In the genomic region with DNA sequence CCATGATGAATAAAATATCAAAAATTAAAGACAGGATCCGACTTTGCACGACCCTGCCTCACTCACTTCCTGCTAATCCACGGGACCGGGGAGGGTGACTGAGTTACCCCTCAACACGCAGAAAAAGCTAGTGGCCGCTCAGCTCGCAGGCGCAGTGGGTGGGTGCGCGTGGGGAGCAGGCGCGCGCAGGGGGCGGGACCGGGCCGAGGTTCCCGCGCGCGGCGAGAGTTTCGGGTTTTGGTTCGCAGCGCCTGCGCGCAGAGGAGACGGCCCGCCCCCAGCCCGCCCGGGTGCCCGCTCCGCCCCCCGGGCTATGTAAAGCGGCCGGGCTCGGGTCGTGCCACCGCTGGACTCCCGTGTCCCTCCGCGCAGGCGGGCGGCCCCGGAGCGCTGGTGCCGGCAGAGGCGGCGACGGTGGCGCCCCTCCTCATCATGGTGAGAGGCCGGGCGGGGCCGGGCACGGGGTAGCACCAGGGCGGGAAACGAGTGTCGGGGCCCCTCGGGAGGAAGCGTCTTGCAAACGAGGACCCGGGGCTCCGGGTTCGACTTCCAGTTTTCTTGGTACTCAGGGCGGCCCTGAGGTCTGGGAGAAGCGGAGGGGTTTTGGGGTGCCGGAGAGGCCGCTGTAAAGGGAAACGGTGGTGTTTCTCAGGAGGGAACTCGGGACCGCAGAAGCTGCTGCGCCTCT, we compare ENCODE assay signal across 8 cellular contexts. TPM values are rescaled to one million over a fixed set of nuclear protein-coding genes. Genes with fewer than 3 reads are reported as not detected.
DNase-seq lines count a peak whose midpoint lies in the region; ATAC-seq and TF ChIP-seq lines count a peak whose summit lies in the region.

A gene (plus strand): TSS at position 343 of the 688 bp plus-strand sequence. CDS start 90 bp downstream, at position 433.

- H3K4me3 ChIP-seq in NT2/D1 (ENCODE audit: insufficient read length, low read depth): peak within 1 kb of the TSS; percentile 87
- H3K4me3 ChIP-seq in endodermal cell (ENCODE audit: low read length): peak within 1 kb of the TSS; percentile 90
- H3K4me3 ChIP-seq in mesodermal cell (ENCODE audit: extremely low read depth, insufficient read depth, low read length, poor library complexity, severe bottlenecking): peak within 1 kb of the TSS; percentile 90

- H3K9me3 Mint-ChIP-seq in CD14-positive monocyte (no peaks in the 10 kb centered on the region), endodermal cell (no peaks in the 10 kb centered on the region)
- no peaks in the 10 kb centered on the region for H3K9me3 Mint-ChIP-seq in activated CD8-positive, alpha-beta memory T cell treated with anti-CD3 and anti-CD28 coated beads, Interleukin-2, amount 10 ng/mL, durations not matched to agents 7 days and 5 days (ENCODE audit: low read depth)

- H3K9me3 ChIP-seq in NT2/D1 (ENCODE audit: insufficient read depth, low read length): no peaks in the 10 kb centered on the region
- H3K9me3 ChIP-seq in endodermal cell (ENCODE audit: control insufficient read depth, low read length): no peaks in the 10 kb centered on the region
- H3K9me3 ChIP-seq in mesodermal cell (ENCODE audit: control insufficient read depth, low read length): no peaks in the 10 kb centered on the region

- peak within 1 kb of the TSS; percentile 62 to 85 (median 79) for H3K27ac Mint-ChIP-seq in CD14-positive monocyte
- peak within 1 kb of the TSS; percentile 87 for H3K27ac Mint-ChIP-seq in activated CD8-positive, alpha-beta memory T cell treated with anti-CD3 and anti-CD28 coated beads, Interleukin-2, amount 10 ng/mL, durations not matched to agents 7 days and 5 days
- H3K27ac Mint-ChIP-seq in endodermal cell: peak within 1 kb of the TSS; percentile 91

- H3K27me3 Mint-ChIP-seq in CD14-positive monocyte (ENCODE audit: low read depth in 3 of 3) (peaks cover 0 to 2% (median 0%) of the 10 kb centered on the region in 3 donors), endodermal cell (ENCODE audit: insufficient read depth) (peaks cover 1% of the 10 kb centered on the region)
- H3K27me3 Mint-ChIP-seq in activated CD8-positive, alpha-beta memory T cell treated with anti-CD3 and anti-CD28 coated beads, Interleukin-2, amount 10 ng/mL, durations not matched to agents 7 days and 5 days: no peaks in the 10 kb centered on the region

- peaks cover 4 to 20% of the 10 kb centered on the region in 2 donors for H3K36me3 Mint-ChIP-seq in CD14-positive monocyte
- H3K36me3 Mint-ChIP-seq in activated CD8-positive, alpha-beta memory T cell treated with anti-CD3 and anti-CD28 coated beads, Interleukin-2, amount 10 ng/mL, durations not matched to agents 7 days and 5 days: peaks cover 22% of the 10 kb centered on the region
- H3K36me3 Mint-ChIP-seq in endodermal cell (ENCODE audit: low read depth): peaks cover 28% of the 10 kb centered on the region

- peak within 1 kb of the TSS; percentile 96 for H3K9ac ChIP-seq in NT2/D1 (ENCODE audit: insufficient read length, low read depth)
- peak within 1 kb of the TSS; percentile 85 for H3K9ac ChIP-seq in endodermal cell (ENCODE audit: extremely low read depth, low read length, poor library complexity, severe bottlenecking)

- H3K4me1 Mint-ChIP-seq in CD14-positive monocyte: peaks cover 47% of the 10 kb centered on the region
- H3K4me1 Mint-ChIP-seq in activated CD8-positive, alpha-beta memory T cell treated with anti-CD3 and anti-CD28 coated beads, Interleukin-2, amount 10 ng/mL, durations not matched to agents 7 days and 5 days: peaks cover 38% of the 10 kb centered on the region
- H3K4me1 Mint-ChIP-seq in endodermal cell: peaks cover 15% of the 10 kb centered on the region

- DNase-seq in CD14-positive monocyte (ENCODE audit: low spot score): peak; percentile 88
- DNase-seq in HUDEP-2 (lab: John Stamatoyannopoulos, UW; ENCODE audit: unreplicated experiment in 76 of 76): peak in 74 of 76 experiments; percentile 25 to 93 (median 78)
- DNase-seq in NT2/D1 (ENCODE audit: low read depth, low spot score): no peak
- peak; percentile 93 for DNase-seq in activated CD8-positive, alpha-beta memory T cell treated with anti-CD3 and anti-CD28 coated beads, Interleukin-2, amount 10 ng/mL, durations not matched to agents 7 days and 5 days
- DNase-seq in endodermal cell: peak; percentile 96
- peak; percentile 87 for DNase-seq in stimulated activated CD8-positive, alpha-beta memory T cell treated with anti-CD3 and anti-CD28 coated beads, Interleukin-15, amount 100 ng/mL, for 24 hours (ENCODE audit: low read depth)

- H3K36me3 ChIP-seq in NT2/D1 (ENCODE audit: insufficient read depth, insufficient read length, low read length): peaks cover 26% of the 10 kb centered on the region
- peaks cover 28% of the 10 kb centered on the region for H3K36me3 ChIP-seq in endodermal cell (ENCODE audit: control insufficient read depth, insufficient read depth, low read length)
- peaks cover 35% of the 10 kb centered on the region for H3K36me3 ChIP-seq in mesodermal cell (ENCODE audit: control insufficient read depth, insufficient read depth, low read length)

- H3K4me3 Mint-ChIP-seq in CD14-positive monocyte: peak within 1 kb of the TSS; percentile 79 to 91
- H3K4me3 Mint-ChIP-seq in activated CD8-positive, alpha-beta memory T cell treated with anti-CD3 and anti-CD28 coated beads, Interleukin-2, amount 10 ng/mL, durations not matched to agents 7 days and 5 days: peak within 1 kb of the TSS; percentile 82
- H3K4me3 Mint-ChIP-seq in endodermal cell: peak within 1 kb of the TSS; percentile 71

- peak within 1 kb of the TSS; percentile 71 for H3K27ac ChIP-seq in endodermal cell (ENCODE audit: low read depth, low read length)
- H3K27ac ChIP-seq in mesodermal cell (ENCODE audit: low read depth, low read length, severe bottlenecking): peak within 1 kb of the TSS; percentile 60

- peak; percentile 61 for ATAC-seq in GM19467 (IDR thresholded peaks at IDR 0.05; ENCODE audit: unreplicated experiment)
- peak; percentile 83 for ATAC-seq in activated CD8-positive, alpha-beta memory T cell treated with anti-CD3 and anti-CD28 coated beads, Interleukin-2, amount 10 ng/mL, durations not matched to agents 7 days and 5 days

- CTCF ChIA-PET in activated CD8-positive, alpha-beta memory T cell treated with anti-CD3 and anti-CD28 coated beads, Interleukin-2, amount 10 ng/mL, durations not matched to agents 7 days and 5 days (lab: Charles Lee): interaction anchor here (0.6 to 8.8 kb wide), 19 partner anchors 18 to 301 kb away, joined by 3 to 87 read pairs (median 3); a partner anchor contains a TSS

- H3K4me1 ChIP-seq in NT2/D1 (ENCODE audit: insufficient read depth, insufficient read length): peaks cover 7% of the 10 kb centered on the region
- peaks cover 3% of the 10 kb centered on the region for H3K4me1 ChIP-seq in endodermal cell (ENCODE audit: control insufficient read depth, insufficient read depth, low read length)
- H3K4me1 ChIP-seq in mesodermal cell (ENCODE audit: control insufficient read depth, insufficient read depth, low read length, poor library complexity, severe bottlenecking): peaks cover 6% of the 10 kb centered on the region

- intact Hi-C loops in CD14-positive monocyte (cut with micrococcal nuclease): loop anchor here in 1 of 2 donors (2.0 to 5.0 kb wide), 2 partner anchors 46 to 188 kb away; a partner anchor contains a TSS

- 0% methylated on average over 21 to 71 of the region's 71 CpGs for WGBS in endodermal cell (ENCODE audit: insufficient coverage in 1 of 2, insufficient read length in 1 of 2), 2 experiments
- WGBS in mesodermal cell (ENCODE audit: insufficient coverage in 2 of 2), 2 experiments: 0 to 1% methylated on average over 49 to 58 of the region's 71 CpGs

- H3K27me3 ChIP-seq in NT2/D1 (ENCODE audit: insufficient read depth, insufficient read length) (peaks cover 3% of the 10 kb centered on the region), endodermal cell (ENCODE audit: control insufficient read depth, insufficient read depth, low read length, poor library complexity, severe bottlenecking) (no peaks in the 10 kb centered on the region)

- no peak for TF ChIP-seq CTCF in CD14-positive monocyte (IDR thresholded peaks at IDR 0.05)
- no peak for TF ChIP-seq CTCF in endodermal cell (conservative IDR thresholded peaks at IDR 0.05)

RNA-seq across cellular contexts. Expression of the gene that starts here (rescaled TPM):
- 10 to 100 TPM; 47.0 to 50.2 TPM for polyA plus RNA-seq in CD14-positive monocyte
- total RNA-seq in activated CD8-positive, alpha-beta memory T cell treated with anti-CD3 and anti-CD28 coated beads, Interleukin-2, amount 10 ng/mL, durations not matched to agents 7 days and 5 days: 100 to 1,000 TPM in 1 of 2 experiments, 10 to 100 TPM in 1; 98.1 to 112 TPM
- 10 to 100 TPM; 64.3 to 79.6 TPM for total RNA-seq in endodermal cell
- 57.7 TPM for polyA plus RNA-seq in endodermal cell (2013, experiment 1 of 2)
- polyA plus RNA-seq in endodermal cell (2013, experiment 2 of 2): 55.6 TPM
- 57.5 TPM for polyA plus RNA-seq in mesodermal cell (2013, experiment 1 of 2)
- 48.9 TPM for polyA plus RNA-seq in mesodermal cell (2013, experiment 2 of 2)
